ENCODE assay signal across 1 cellular context in genomic region chr19:15432629-15433518, GRCh38.
A peak's percentile ranks its signal among the peaks of the same experiment; 100 is the strongest.
TF ChIP-seq lines count a peak whose summit lies in the region.

No MANE protein-coding gene starts in this region.

TF ChIP-seq in K562, 482 proteins besides CTCF, POLR2A, EP300 and RAD21 (continued from another document and continues in another):
- TF ChIP-seq ZBTB34 (CRISPR knock-in tag; IDR thresholded peaks at IDR 0.05) (no peak), HDAC2 (IDR thresholded peaks at IDR 0.05) (no peak), ZNF165 (CRISPR knock-in tag; IDR thresholded peaks at IDR 0.05; ENCODE audit: borderline replicate concordance) (no peak), EWSR1 (IDR thresholded peaks at IDR 0.05; ENCODE audit: borderline replicate concordance, low read depth, partially characterized antibody) (no peak), PTTG1 (tag; IDR thresholded peaks at IDR 0.05; ENCODE audit: low read depth) (no peak), NFXL1 (CRISPR knock-in tag; IDR thresholded peaks at IDR 0.05) (no peak), GTF2E2 (tag; IDR thresholded peaks at IDR 0.05) (0 out of 2 replicates have a peak, but pooled peaks have one; percentile 39), SAFB2 (IDR thresholded peaks at IDR 0.05; ENCODE audit: borderline replicate concordance, low read depth, low read length, severe bottlenecking) (no peak), FOXA3 (CRISPR knock-in tag; conservative IDR thresholded peaks at IDR 0.05 in 1 of 2, IDR thresholded peaks at IDR 0.05 in 1 of 2) (no peak), PHF8 (IDR thresholded peaks at IDR 0.05; ENCODE audit: borderline replicate concordance, low read length) (peak; percentile 80), RREB1 (CRISPR knock-in tag; IDR thresholded peaks at IDR 0.05) (no peak), HLTF (IDR thresholded peaks at IDR 0.05) (no peak), SMAD4 (CRISPR knock-in tag; conservative IDR thresholded peaks at IDR 0.05) (peak; percentile 90), CBX3 (IDR thresholded peaks at IDR 0.05; ENCODE audit: borderline replicate concordance in 1 of 2, low read length in 2 of 2) (no peak), NUFIP1 (IDR thresholded peaks at IDR 0.05; ENCODE audit: partially characterized antibody) (no peak), ZNF780A (CRISPR knock-in tag; IDR thresholded peaks at IDR 0.05) (no peak), FOXP4 (CRISPR knock-in tag; IDR thresholded peaks at IDR 0.05; ENCODE audit: borderline replicate concordance) (peak; percentile 64; the same call in 1 of the 2 replicates), ZNF384 (IDR thresholded peaks at IDR 0.05; ENCODE audit: low read depth, low read length) (no peak), PHB2 (IDR thresholded peaks at IDR 0.05; ENCODE audit: low read depth) (no peak), ZNF143 (CRISPR knock-in tag; IDR thresholded peaks at IDR 0.05) (no peak), ZNF280B (CRISPR knock-in tag; IDR thresholded peaks at IDR 0.05) (no peak), BCLAF1 (IDR thresholded peaks at IDR 0.05; ENCODE audit: borderline replicate concordance in 1 of 2, control insufficient read depth in 1 of 2, low read depth in 2 of 2, low read length in 1 of 2) (no peak), ZNF764 (CRISPR knock-in tag; IDR thresholded peaks at IDR 0.05; ENCODE audit: low read depth) (no peak), HNRNPH1 (optimal IDR thresholded peaks at IDR 0.05; ENCODE audit: low read depth, low read length) (no peak), ZNF644 (tag; IDR thresholded peaks at IDR 0.05; ENCODE audit: low read depth) (no peak), ZNF217 (CRISPR knock-in tag; IDR thresholded peaks at IDR 0.05) (no peak), BDP1 (IDR thresholded peaks at IDR 0.05; ENCODE audit: insufficient read depth, insufficient read length) (no peak), TCF7L2 (IDR thresholded peaks at IDR 0.05; ENCODE audit: low read depth, low read length) (no peak), MTF1 (CRISPR knock-in tag; IDR thresholded peaks at IDR 0.05; ENCODE audit: borderline replicate concordance) (no peak), XRCC4 (IDR thresholded peaks at IDR 0.05; ENCODE audit: extremely low read depth, insufficient read depth, insufficient read length) (no peak), TEAD2 (tag; IDR thresholded peaks at IDR 0.05) (no peak), NKRF (IDR thresholded peaks at IDR 0.05; ENCODE audit: borderline replicate concordance) (peak; percentile 89), ZFPM2 (CRISPR knock-in tag; IDR thresholded peaks at IDR 0.05) (no peak), MBD2 (IDR thresholded peaks at IDR 0.05; ENCODE audit: borderline replicate concordance, low read depth) (no peak), REST (CRISPR knock-in tag; IDR thresholded peaks at IDR 0.05; ENCODE audit: low read depth) (no peak), CHD1 (IDR thresholded peaks at IDR 0.05; ENCODE audit: low read length) (no peak), SAP30 (IDR thresholded peaks at IDR 0.05; ENCODE audit: borderline replicate concordance, insufficient read depth, low read depth, low read length, poor library complexity, severe bottlenecking) (peak; percentile 85), THRB (CRISPR knock-in tag; conservative IDR thresholded peaks at IDR 0.05) (no peak), ZNF124 (CRISPR knock-in tag; IDR thresholded peaks at IDR 0.05) (no peak), CREM (IDR thresholded peaks at IDR 0.05; ENCODE audit: low read depth) (peak; percentile 78), LEF1 (IDR thresholded peaks at IDR 0.05) (no peak), TEAD1 (CRISPR knock-in tag; IDR thresholded peaks at IDR 0.05) (peak in 1 of 2 experiments; percentile 57; a peak in 1 of 4 replicates), ZKSCAN1 (IDR thresholded peaks at IDR 0.05; ENCODE audit: low read depth, low read length) (no peak), RBBP5 (IDR thresholded peaks at IDR 0.05; ENCODE audit: borderline replicate concordance, insufficient read depth, low read length, poor library complexity, severe bottlenecking) (peak; percentile 91)
